ENCODE assay signal across 1 cellular context in genomic region chr9:131856105-131856504, GRCh38.
TF ChIP-seq lines count a peak whose summit lies in the region.

No MANE protein-coding gene starts in this region.

TF ChIP-seq in A549, 52 proteins besides CTCF, POLR2A, EP300 and RAD21 (continued from another document):
- TF ChIP-seq HMGXB4 (CRISPR knock-in tag; IDR thresholded peaks at IDR 0.05; ENCODE audit: borderline replicate concordance) = no peak
- TF ChIP-seq, protein P1, sequence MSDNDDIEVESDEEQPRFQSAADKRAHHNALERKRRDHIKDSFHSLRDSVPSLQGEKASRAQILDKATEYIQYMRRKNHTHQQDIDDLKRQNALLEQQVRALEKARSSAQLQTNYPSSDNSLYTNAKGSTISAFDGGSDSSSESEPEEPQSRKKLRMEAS (IDR thresholded peaks at IDR 0.05) = no peak
- no peak for TF ChIP-seq CBX2 (IDR thresholded peaks at IDR 0.05; ENCODE audit: borderline replicate concordance, low read depth)
- no peak for TF ChIP-seq RNF2 (IDR thresholded peaks at IDR 0.05; ENCODE audit: borderline replicate concordance, low read depth)
- no peak for TF ChIP-seq HOXB13 (CRISPR knock-in tag; IDR thresholded peaks at IDR 0.05; ENCODE audit: low read depth)
- TF ChIP-seq BHLHE40 (IDR thresholded peaks at IDR 0.05; ENCODE audit: low read depth, low read length) = no peak
- no peak for TF ChIP-seq JUNB (IDR thresholded peaks at IDR 0.05)
- TF ChIP-seq MYC (IDR thresholded peaks at IDR 0.05; ENCODE audit: borderline replicate concordance, low read length) = no peak
- TF ChIP-seq POLR2AphosphoS2 (conservative IDR thresholded peaks at IDR 0.05; ENCODE audit: low read length) = no peak
- no peak for TF ChIP-seq EHMT2 (IDR thresholded peaks at IDR 0.05; ENCODE audit: low read depth)
